ENCODE assay signal across 24 cellular contexts in the genomic region with DNA sequence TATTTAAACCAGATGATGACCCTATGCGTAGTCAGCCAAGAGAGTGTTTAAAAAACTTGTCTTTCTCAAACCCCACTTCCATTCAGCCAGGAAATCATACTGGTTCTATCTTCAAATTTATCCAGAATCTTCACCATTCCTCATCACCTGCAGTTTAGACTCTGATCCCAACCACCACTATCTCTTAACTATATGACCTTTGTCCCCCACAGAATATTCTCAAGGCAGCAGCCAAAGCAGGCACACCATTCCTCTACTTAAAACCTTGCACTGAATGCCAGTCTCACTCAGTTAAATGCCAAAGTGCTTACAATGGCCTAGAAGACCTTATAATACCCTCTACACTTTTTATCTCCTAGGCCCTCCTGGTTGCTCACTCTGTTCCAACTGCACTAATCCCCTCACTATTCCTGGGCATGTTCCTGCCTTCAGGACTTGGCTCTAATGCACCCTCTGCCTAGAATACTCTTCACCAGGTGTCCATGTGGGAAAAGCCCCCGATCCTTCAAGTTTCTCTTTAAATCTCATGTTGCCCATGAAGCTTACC.
"Had no signal": no experiment of that assay in that cellular context is flagged by ENCODE, and none has a peak within 500 bp of the region (broad histone marks: within the 10 kb centered on the region; RNA-seq: fewer than 3 reads in every experiment).

No MANE protein-coding gene starts in this region.

- H3K27me3 ChIP-seq: adrenal gland, ascending aorta, brain microvascular endothelial cell, colonic mucosa, dorsolateral prefrontal cortex, esophagus muscularis mucosa, tibial artery had no signal

- H3K9me3 Mint-ChIP-seq: activated T-cell treated with anti-CD3 and anti-CD28 coated beads, Interleukin-2, amount 50 U/mL, for 4 hours; effector memory CD8-positive, alpha-beta T cell; natural killer cell had no signal

- H3K9me3 ChIP-seq: adrenal gland, ascending aorta, colonic mucosa, esophagus muscularis mucosa, tibial artery had no signal

- H3K27ac Mint-ChIP-seq: activated T-helper 2 cell treated with anti-CD3 and anti-CD28 coated beads, Interferon-gamma antibody, Interleukin-2, Interleukin-4, amounts not matched to agents 10 μg/mL and 5 μg/mL and 100 μg/mL, durations not matched to agents 14 hours and 24 hours and 36 hours; effector memory CD8-positive, alpha-beta T cell; mesothelial cell of epicardium; natural killer cell; progenitor cell of endocrine pancreas had no signal

- H3K36me3 ChIP-seq: colonic mucosa had no signal

- H3K27me3 Mint-ChIP-seq: activated naive CD8-positive, alpha-beta T cell; effector memory CD8-positive, alpha-beta T cell; progenitor cell of endocrine pancreas had no signal

- FAIRE-seq: frontal cortex had no signal

- H3K4me3 Mint-ChIP-seq: activated naive CD8-positive, alpha-beta T cell; activated T-cell treated with anti-CD3 and anti-CD28 coated beads, Interleukin-2, amount 50 U/mL, for 4 hours; effector memory CD8-positive, alpha-beta T cell; mesothelial cell of epicardium; natural killer cell had no signal

- H3K27ac ChIP-seq: adrenal gland, ascending aorta, brain microvascular endothelial cell, colonic mucosa, dorsolateral prefrontal cortex, esophagus muscularis mucosa, tibial artery, VCaP had no signal

- ATAC-seq: activated T-cell treated with anti-CD3 and anti-CD28 coated beads, Interleukin-2, amount 50 U/mL, for 4 hours; effector memory CD8-positive, alpha-beta T cell; natural killer cell; stimulated activated naive CD8-positive, alpha-beta T cell treated with anti-CD3 and anti-CD28 coated beads, Interleukin-15, Interleukin-2, amounts not matched to agents 100 U/mL and 50 U/mL, for 24 hours had no signal

- DNase-seq: activated CD4-positive, CD25-positive, alpha-beta regulatory T cell treated with anti-CD3 and anti-CD28 coated beads, Interleukin-2, amount 50 U/mL, for 72 hours; activated naive CD4-positive, alpha-beta T cell; activated T-cell treated with anti-CD3 and anti-CD28 coated beads, Interleukin-2, amount 50 U/mL, for 4 hours; adrenal gland; brain microvascular endothelial cell; colonic mucosa; dorsolateral prefrontal cortex; effector memory CD8-positive, alpha-beta T cell; islet precursor cell; left cardiac atrium; natural killer cell; stimulated activated CD4-positive, alpha-beta T cell treated with anti-CD3 and anti-CD28 coated beads, Interleukin-12 subunit alpha, Interleukin-12 subunit beta, amount 100 ng/mL, for 4 hours; stimulated activated CD4-positive, alpha-beta T cell treated with anti-CD3 and anti-CD28 coated beads, Interleukin-4, amount 100 ng/mL, for 4 hours; stimulated activated naive CD8-positive, alpha-beta T cell treated with anti-CD3 and anti-CD28 coated beads, Interleukin-15, Interleukin-2, amounts not matched to agents 100 U/mL and 50 U/mL, for 24 hours; substantia nigra; tibial artery had no signal

- H3K4me3 ChIP-seq: adrenal gland, ascending aorta, colonic mucosa, dorsolateral prefrontal cortex, esophagus muscularis mucosa, tibial artery had no signal

- H3K4me1 ChIP-seq: adrenal gland, ascending aorta, colonic mucosa, tibial artery had no signal

- H3K4me1 Mint-ChIP-seq: mesothelial cell of epicardium had no signal
